Comparison of ENCODE assay signal across 1 cellular context in genomic region chr7:131655866-131656265, GRCh38.
TF ChIP-seq lines count a peak whose summit lies in the region.

No MANE protein-coding gene starts in this region.

TF ChIP-seq in GM23338, 12 proteins besides CTCF, POLR2A, EP300 and RAD21 (continued from another document):
- no peak for TF ChIP-seq ZNF462 (CRISPR knock-in tag; IDR thresholded peaks at IDR 0.05)
- no peak for TF ChIP-seq ZNF114 (CRISPR knock-in tag; IDR thresholded peaks at IDR 0.05)
- no peak for TF ChIP-seq REST (IDR thresholded peaks at IDR 0.05; ENCODE audit: unreplicated experiment)
- no peak for TF ChIP-seq NANOG (IDR thresholded peaks at IDR 0.05; ENCODE audit: borderline replicate concordance)
- TF ChIP-seq EZH2 (IDR thresholded peaks at IDR 0.05; ENCODE audit: low read depth, unreplicated experiment), result no peak
- no peak for TF ChIP-seq JUNB (IDR thresholded peaks at IDR 0.05; ENCODE audit: unreplicated experiment)
- no peak for TF ChIP-seq POLR2AphosphoS5 (IDR thresholded peaks at IDR 0.05; ENCODE audit: low read depth)
